In genomic region chr2:11286323-11286722, GRCh38 we compare ENCODE assay signal across 13 cellular contexts.
"Had no signal": no experiment of that assay in that cellular context is flagged by ENCODE, and none has a peak within 500 bp of the region (broad histone marks: within the 10 kb centered on the region; RNA-seq: fewer than 3 reads in every experiment).

No MANE protein-coding gene starts in this region.

- H3K4me3 ChIP-seq: thoracic aorta, upper lobe of right lung had no signal

- ATAC-seq: sciatic nerve, upper lobe of right lung had no signal

- H3K9me3 ChIP-seq: thoracic aorta, upper lobe of right lung had no signal

- H3K27ac ChIP-seq: epithelial cell of prostate, thoracic aorta, upper lobe of right lung had no signal

- DNase-seq: activated CD4-positive, alpha-beta T cell treated with anti-CD3 and anti-CD28 coated beads, Interleukin-2, amount 10 ng/mL, durations not matched to agents 7 days and 5 days; activated CD4-positive, CD25-positive, alpha-beta regulatory T cell; activated naive CD4-positive, alpha-beta T cell; activated naive CD8-positive, alpha-beta T cell treated with anti-CD3 and anti-CD28 coated beads, Interleukin-2, amount 10 ng/mL, durations not matched to agents 7 days and 5 days; cerebellar nuclear complex; effector memory CD4-positive, alpha-beta T cell; hypothalamus; stimulated activated CD4-positive, alpha-beta T cell treated with anti-CD3 and anti-CD28 coated beads, Interleukin-2, amount 100 ng/mL, for 24 hours; T-helper 2 cell; upper lobe of right lung had no signal

- H3K27me3 ChIP-seq: upper lobe of right lung had no signal
